ENCODE assay signal across 1 cellular context in genomic region chr1:42784547-42784945, GRCh38.
TF ChIP-seq lines count a peak whose summit lies in the region.

No MANE protein-coding gene starts in this region.

TF ChIP-seq in endothelial cell of umbilical vein, 7 proteins besides CTCF, POLR2A, EP300 and RAD21:
- TF ChIP-seq EZH2 (IDR thresholded peaks at IDR 0.05; ENCODE audit: borderline replicate concordance, low read depth, low read length, severe bottlenecking) (no peak), POLR2AphosphoS5 (IDR thresholded peaks at IDR 0.05; ENCODE audit: insufficient read depth, low read depth, low read length) (no peak)
